ENCODE assay signal across 1 cellular context in genomic region chr12:14769462-14769836, GRCh38.
TF ChIP-seq lines count a peak whose summit lies in the region.

No MANE protein-coding gene starts in this region.

TF ChIP-seq in endothelial cell of umbilical vein, 7 proteins besides CTCF, POLR2A, EP300 and RAD21 (continued from another document):
- no peak for TF ChIP-seq MAX (IDR thresholded peaks at IDR 0.05; ENCODE audit: insufficient read depth, insufficient read length)
